29 cellular contexts compared by ENCODE assay signal in the genomic region with DNA sequence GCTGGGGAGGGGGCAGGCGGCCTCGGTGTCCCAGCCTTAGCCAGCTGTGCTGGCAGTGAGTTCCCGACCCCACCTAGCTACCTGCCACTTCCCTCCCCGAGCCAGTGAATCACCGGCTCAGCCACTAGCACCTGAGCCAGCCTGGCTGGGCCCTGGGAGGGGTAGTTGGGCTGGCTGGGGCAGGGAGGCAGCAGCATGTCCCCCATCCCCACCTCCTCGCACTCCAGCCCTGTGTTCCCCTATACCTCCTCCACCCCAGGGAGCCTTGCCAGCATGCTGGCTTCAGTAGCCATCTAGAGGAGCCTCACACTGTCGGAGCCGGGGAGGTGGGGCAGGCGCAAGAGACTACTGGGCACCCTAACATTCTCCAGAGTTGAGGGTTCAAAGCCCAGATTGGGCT.
"Had no signal": no experiment of that assay in that cellular context is flagged by ENCODE, and none has a peak within 500 bp of the region (broad histone marks: within the 10 kb centered on the region; RNA-seq: fewer than 3 reads in every experiment).

No MANE protein-coding gene starts in this region.

- H3K27me3 ChIP-seq: adrenal gland, SJCRH30 had no signal

- H3K27ac Mint-ChIP-seq: activated naive CD8-positive, alpha-beta T cell treated with anti-CD3 and anti-CD28 coated beads, Interleukin-2, amount 10 ng/mL, durations not matched to agents 7 days and 5 days; T-helper 1 cell treated with Interleukin-12 subunit alpha and Interleukin-12 subunit beta and Interleukin-4 antibody, amounts not matched to agents 30 μg/mL and 1 μg/mL, for 36 hours; WTC11 had no signal

- ATAC-seq: activated CD8-positive, alpha-beta T cell treated with anti-CD3 and anti-CD28 coated beads, Interleukin-2, amount 10 ng/mL, durations not matched to agents 7 days and 5 days; K562; Panc1; SK-N-SH treated with all-trans-retinoic acid at 6 μM for 48 hours; WTC11 had no signal

- H3K27ac ChIP-seq: adrenal gland, SJCRH30 had no signal

- H3K9me3 ChIP-seq: adrenal gland, SJCRH30 had no signal

- H3K27me3 Mint-ChIP-seq: activated naive CD8-positive, alpha-beta T cell treated with anti-CD3 and anti-CD28 coated beads, Interleukin-2, amount 10 ng/mL, durations not matched to agents 7 days and 5 days had no signal

- H3K9me3 Mint-ChIP-seq: activated naive CD8-positive, alpha-beta T cell treated with anti-CD3 and anti-CD28 coated beads, Interleukin-2, amount 10 ng/mL, durations not matched to agents 7 days and 5 days; T-helper 1 cell treated with Interleukin-12 subunit alpha and Interleukin-12 subunit beta and Interleukin-4 antibody, amounts not matched to agents 30 μg/mL and 1 μg/mL, for 36 hours; WTC11 had no signal

- H3K36me3 ChIP-seq: adrenal gland, SJCRH30 had no signal

- H3K4me3 Mint-ChIP-seq: activated CD8-positive, alpha-beta T cell treated with anti-CD3 and anti-CD28 coated beads, Interleukin-2, amount 10 ng/mL, durations not matched to agents 7 days and 5 days; activated naive CD8-positive, alpha-beta T cell treated with anti-CD3 and anti-CD28 coated beads, Interleukin-2, amount 10 ng/mL, durations not matched to agents 7 days and 5 days; T-helper 1 cell treated with Interleukin-12 subunit alpha and Interleukin-12 subunit beta and Interleukin-4 antibody, amounts not matched to agents 30 μg/mL and 1 μg/mL, for 36 hours; WTC11 had no signal

- DNase-seq: activated CD4-positive, alpha-beta T cell treated with anti-CD3 and anti-CD28 coated beads for 48 hours; activated CD4-positive, alpha-beta T cell treated with anti-CD3 and anti-CD28 coated beads, Interleukin-2, amount 50 U/mL, for 4 hours; activated CD4-positive, CD25-positive, alpha-beta regulatory T cell treated with anti-CD3 and anti-CD28 coated beads, Interleukin-2, amount 50 U/mL, for 72 hours; activated CD8-positive, alpha-beta memory T cell treated with anti-CD3 and anti-CD28 coated beads, Interleukin-2, amount 50 U/mL, for 48 hours; activated CD8-positive, alpha-beta T cell treated with anti-CD3 and anti-CD28 coated beads, Interleukin-2, amount 10 ng/mL, durations not matched to agents 7 days and 5 days; activated naive CD4-positive, alpha-beta T cell treated with anti-CD3 and anti-CD28 coated beads, Interleukin-2, amount 50 U/mL, for 16 hours; activated naive CD8-positive, alpha-beta T cell treated with anti-CD3 and anti-CD28 coated beads, Interleukin-2, amount 10 ng/mL, durations not matched to agents 7 days and 5 days; activated T-cell treated with anti-CD3 and anti-CD28 coated beads, Interleukin-2, amount 50 U/mL, for 1 hour; adrenal gland; anterior cingulate cortex; caudate nucleus; Kasumi-1; NCI-H1105 treated with DMSO at 0.1 percent for 48 hours; NCI-H146; NCI-H187 treated with DMSO at 0.1 percent for 48 hours; NCI-H2081 treated with DMSO at 0.1 percent for 48 hours; NCI-H2227 treated with DMSO at 0.1 percent for 48 hours; NCI-H526; NCI-H82; OCI-M1; Right ventricle myocardium superior; RPMI8226; SJCRH30; SW 1271 had no signal

- H3K36me3 Mint-ChIP-seq: activated naive CD8-positive, alpha-beta T cell treated with anti-CD3 and anti-CD28 coated beads, Interleukin-2, amount 10 ng/mL, durations not matched to agents 7 days and 5 days; WTC11 had no signal

- H3K4me3 ChIP-seq: adrenal gland, K562, SJCRH30 had no signal
